8 cellular contexts compared by ENCODE assay signal in the genomic region with DNA sequence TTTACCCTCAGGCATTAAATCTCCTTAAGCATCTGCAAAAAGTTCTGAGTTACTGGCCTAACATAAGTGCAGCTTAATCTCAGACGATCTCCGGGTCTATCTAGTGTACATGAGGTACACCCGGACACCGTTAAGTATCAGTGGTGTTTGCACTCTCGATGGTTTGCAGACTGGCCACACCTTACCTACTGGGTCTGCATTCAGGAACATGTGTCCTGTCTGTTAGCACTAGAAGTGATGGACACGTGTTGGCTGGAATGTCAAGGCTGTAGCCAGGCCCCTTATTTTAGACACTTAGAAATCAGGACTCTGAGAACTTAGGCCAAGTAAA. TPM values are rescaled to one million over a fixed set of nuclear protein-coding genes. Genes with fewer than 3 reads are reported as not detected.
DNase-seq lines count a peak whose midpoint lies in the region; ATAC-seq and TF ChIP-seq lines count a peak whose summit lies in the region.

No MANE protein-coding gene starts in this region.

- H3K9me3 ChIP-seq in left ventricle myocardium inferior (replicated peaks) = no peaks in the 10 kb centered on the region

- H3K27me3 Mint-ChIP-seq in activated T-helper 1 cell treated with anti-CD3 and anti-CD28 coated beads, Interleukin-12 subunit alpha, Interleukin-12 subunit beta, Interleukin-2, Interleukin-4 antibody, amounts not matched to agents 30 ng/mL and 10 ng/mL and 1 ng/mL, durations not matched to agents 14 hours and 24 hours and 36 hours (ENCODE audit: insufficient read depth) = peaks cover 6% of the 10 kb centered on the region

- peak; percentile 2 for ATAC-seq in HG03520 (IDR thresholded peaks at IDR 0.05; ENCODE audit: unreplicated experiment)

- H3K36me3 Mint-ChIP-seq in activated T-helper 1 cell treated with anti-CD3 and anti-CD28 coated beads, Interleukin-12 subunit alpha, Interleukin-12 subunit beta, Interleukin-2, Interleukin-4 antibody, amounts not matched to agents 30 ng/mL and 10 ng/mL and 1 ng/mL, durations not matched to agents 14 hours and 24 hours and 36 hours (ENCODE audit: low read depth) = peaks cover 7% of the 10 kb centered on the region

- no peaks in the 10 kb centered on the region for H3K9me3 Mint-ChIP-seq in activated T-helper 1 cell treated with anti-CD3 and anti-CD28 coated beads, Interleukin-12 subunit alpha, Interleukin-12 subunit beta, Interleukin-2, Interleukin-4 antibody, amounts not matched to agents 30 ng/mL and 10 ng/mL and 1 ng/mL, durations not matched to agents 14 hours and 24 hours and 36 hours

- peak overlapping the region; percentile 92 for H3K4me3 Mint-ChIP-seq in activated T-helper 1 cell treated with anti-CD3 and anti-CD28 coated beads, Interleukin-12 subunit alpha, Interleukin-12 subunit beta, Interleukin-2, Interleukin-4 antibody, amounts not matched to agents 30 ng/mL and 10 ng/mL and 1 ng/mL, durations not matched to agents 14 hours and 24 hours and 36 hours

- peak overlapping the region; percentile 93 for H3K27ac ChIP-seq in left ventricle myocardium inferior (replicated peaks)

- intact Hi-C loops in activated T-helper 1 cell treated with anti-CD3 and anti-CD28 coated beads, Interleukin-12 subunit alpha, Interleukin-12 subunit beta, Interleukin-2, Interleukin-4 antibody, amounts not matched to agents 30 ng/mL and 10 ng/mL and 1 ng/mL, durations not matched to agents 14 hours and 24 hours and 36 hours (cut with micrococcal nuclease) = no loop called here
- intact Hi-C loops in left ventricle myocardium inferior (cut with micrococcal nuclease) = no loop called here

- peaks cover 17% of the 10 kb centered on the region for H3K4me1 Mint-ChIP-seq in activated T-helper 1 cell treated with anti-CD3 and anti-CD28 coated beads, Interleukin-12 subunit alpha, Interleukin-12 subunit beta, Interleukin-2, Interleukin-4 antibody, amounts not matched to agents 30 ng/mL and 10 ng/mL and 1 ng/mL, durations not matched to agents 14 hours and 24 hours and 36 hours (ENCODE audit: low read depth)

- no peaks in the 10 kb centered on the region for H3K27me3 ChIP-seq in left ventricle myocardium inferior (ENCODE audit: low read depth)

- H3K36me3 ChIP-seq in left ventricle myocardium inferior = peaks cover 6% of the 10 kb centered on the region

- peak; percentile 4 for DNase-seq in activated CD4-positive, alpha-beta T cell treated with anti-CD3 and anti-CD28 coated beads for 48 hours
- no peak for DNase-seq in activated CD4-positive, alpha-beta T cell treated with anti-CD3 and anti-CD28 coated beads, Interleukin-2, amount 50 U/mL, for 4 hours
- DNase-seq in activated T-helper 1 cell treated with anti-CD3 and anti-CD28 coated beads, Interleukin-12 subunit alpha, Interleukin-12 subunit beta, Interleukin-2, Interleukin-4 antibody, amounts not matched to agents 30 ng/mL and 10 ng/mL and 1 ng/mL, durations not matched to agents 14 hours and 24 hours and 36 hours (ENCODE audit: low spot score) = no peak
- DNase-seq in left ventricle myocardium inferior = no peak
- no peak for DNase-seq in skeletal muscle cell (ENCODE audit: low read depth)
- DNase-seq in NCI-H2171 treated with DMSO at 0.1 percent for 48 hours (lab: John Stamatoyannopoulos, UW) = no peak
- DNase-seq in GF-D8 (lab: John Stamatoyannopoulos, UW) = no peak

- peaks cover 54% of the 10 kb centered on the region for H3K4me1 ChIP-seq in left ventricle myocardium inferior

- H3K4me3 ChIP-seq in left ventricle myocardium inferior (peak overlapping the region; percentile 84), skeletal muscle cell (ENCODE audit: low read depth, low read length) (peak overlapping the region; percentile 81)

- H3K27ac Mint-ChIP-seq in activated T-helper 1 cell treated with anti-CD3 and anti-CD28 coated beads, Interleukin-12 subunit alpha, Interleukin-12 subunit beta, Interleukin-2, Interleukin-4 antibody, amounts not matched to agents 30 ng/mL and 10 ng/mL and 1 ng/mL, durations not matched to agents 14 hours and 24 hours and 36 hours = peak overlapping the region; percentile 86

- no peak for TF ChIP-seq CTCF in left ventricle myocardium inferior (IDR thresholded peaks at IDR 0.05; ENCODE audit: borderline replicate concordance)

RNA-seq across cellular contexts. Expression of a gene that starts 0.8 kb away (rescaled TPM):
- total RNA-seq in activated T-helper 1 cell treated with anti-CD3 and anti-CD28 coated beads, Interleukin-12 subunit alpha, Interleukin-12 subunit beta, Interleukin-2, Interleukin-4 antibody, amounts not matched to agents 30 ng/mL and 10 ng/mL and 1 ng/mL, durations not matched to agents 14 hours and 24 hours and 36 hours = 10.7 and 10.8 TPM in 2 replicates
- 64.3 TPM for total RNA-seq in left ventricle myocardium inferior
